8 cellular contexts compared by ENCODE assay signal in genomic region chr4:111283066-111283677, GRCh38.
DNase-seq lines count a peak whose midpoint lies in the region; ATAC-seq and TF ChIP-seq lines count a peak whose summit lies in the region.

No MANE protein-coding gene starts in this region.

- H3K4me1 Mint-ChIP-seq in activated T-cell treated with anti-CD3 and anti-CD28 coated beads, Interleukin-2, amount 50 U/mL, for 24 hours (ENCODE audit: low read depth): no peaks in the 10 kb centered on the region

- H3K4me3 ChIP-seq in HFF-Myc (replicated peaks; ENCODE audit: low read depth, low read length) (no peak overlapping the region), left ventricle myocardium inferior (no peak overlapping the region)

- DNase-seq in NCI-H446 (lab: John Stamatoyannopoulos, UW) (peak; percentile 22 to 66), NCI-H446 treated with DMSO at 0.1 percent for 48 hours (lab: John Stamatoyannopoulos, UW) (no peak), HFF-Myc (ENCODE audit: extremely low read depth, low read depth) (peak; percentile 51), NCI-H69 (lab: John Stamatoyannopoulos, UW) (peak; percentile 55), left ventricle myocardium inferior (peak; percentile 34), smooth muscle cell of the brain vasculature (ENCODE audit: low read depth, low spot score) (peak; percentile 12)
- DNase-seq in activated T-cell treated with anti-CD3 and anti-CD28 coated beads, Interleukin-2, amount 50 U/mL, for 24 hours: peak; percentile 37

- ATAC-seq in HG03469 (IDR thresholded peaks at IDR 0.05; ENCODE audit: unreplicated experiment): no peak

- no peaks in the 10 kb centered on the region for H3K36me3 Mint-ChIP-seq in activated T-cell treated with anti-CD3 and anti-CD28 coated beads, Interleukin-2, amount 50 U/mL, for 24 hours (ENCODE audit: low read depth)

- TF ChIP-seq CTCF in HFF-Myc (IDR thresholded peaks at IDR 0.05; ENCODE audit: low read depth, low read length, missing control alignments): peak; percentile 90
- TF ChIP-seq CTCF in left ventricle myocardium inferior (IDR thresholded peaks at IDR 0.05; ENCODE audit: borderline replicate concordance): peak; percentile 82

- intact Hi-C loops in left ventricle myocardium inferior (cut with micrococcal nuclease): no loop called here

- H3K4me3 Mint-ChIP-seq in activated T-cell treated with anti-CD3 and anti-CD28 coated beads, Interleukin-2, amount 50 U/mL, for 24 hours: no peak overlapping the region

- no peaks in the 10 kb centered on the region for H3K4me1 ChIP-seq in left ventricle myocardium inferior

- H3K27ac ChIP-seq in left ventricle myocardium inferior (replicated peaks): no peak overlapping the region

- H3K27ac Mint-ChIP-seq in activated T-cell treated with anti-CD3 and anti-CD28 coated beads, Interleukin-2, amount 50 U/mL, for 24 hours: no peak overlapping the region

- H3K27me3 ChIP-seq in left ventricle myocardium inferior (ENCODE audit: low read depth): no peaks in the 10 kb centered on the region

- no peaks in the 10 kb centered on the region for H3K9me3 ChIP-seq in left ventricle myocardium inferior (replicated peaks)

- H3K36me3 ChIP-seq in left ventricle myocardium inferior: no peaks in the 10 kb centered on the region

- H3K9me3 Mint-ChIP-seq in activated T-cell treated with anti-CD3 and anti-CD28 coated beads, Interleukin-2, amount 50 U/mL, for 24 hours: peaks cover 1% of the 10 kb centered on the region

- no peaks in the 10 kb centered on the region for H3K27me3 Mint-ChIP-seq in activated T-cell treated with anti-CD3 and anti-CD28 coated beads, Interleukin-2, amount 50 U/mL, for 24 hours
